In genomic region chr1:205756552-205756951, GRCh38 we compare ENCODE assay signal across 6 cellular contexts.
"Had no signal": no experiment of that assay in that cellular context is flagged by ENCODE, and none has a peak within 500 bp of the region (broad histone marks: within the 10 kb centered on the region; RNA-seq: fewer than 3 reads in every experiment).

No MANE protein-coding gene starts in this region.

- H3K27ac ChIP-seq: HL-60, KMS-11 had no signal

- H3K4me3 ChIP-seq: K562 had no signal

- DNase-seq: IMR-90, KBM-7, KG1 had no signal
